In the genomic region with DNA sequence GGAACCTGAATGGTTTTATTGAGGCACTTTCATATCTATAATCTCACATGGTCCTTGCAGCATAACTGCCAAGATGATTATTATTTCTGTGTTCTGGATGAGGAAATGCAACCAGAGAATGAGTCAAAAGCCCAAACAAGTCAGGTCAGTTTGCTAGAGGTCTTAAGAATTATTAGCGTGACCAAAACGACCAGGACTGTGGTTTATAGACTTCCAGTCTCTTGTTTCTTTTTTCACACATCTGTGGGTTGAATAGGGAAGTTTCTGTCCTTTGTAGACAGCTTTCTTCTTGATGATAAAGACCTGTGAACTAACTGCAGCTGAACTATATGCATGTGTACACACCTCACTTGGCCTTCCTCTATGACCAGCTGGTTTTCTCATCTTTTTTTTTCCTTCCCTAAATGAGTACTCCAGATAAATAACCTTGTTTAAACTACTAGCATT, we compare ENCODE assay signal across 8 cellular contexts. TPM values are rescaled to one million over a fixed set of nuclear protein-coding genes. Genes with fewer than 3 reads are reported as not detected.
DNase-seq lines count a peak whose midpoint lies in the region; ATAC-seq and TF ChIP-seq lines count a peak whose summit lies in the region.

No MANE protein-coding gene starts in this region.

- H3K4me1 ChIP-seq in upper lobe of left lung, result no peaks in the 10 kb centered on the region

- in situ Hi-C loops in ACHN (cut with HindIII; ENCODE audit: low pct_ligation_motif_present, low pct_unique_long_range_greater_than_20kb, low sequenced_read_pairs), result no loop called here

- no peak for TF ChIP-seq EP300 in upper lobe of left lung (IDR thresholded peaks at IDR 0.05)

- H3K4me3 ChIP-seq in kidney epithelial cell (ENCODE audit: low read depth, low read length), result no peak overlapping the region
- H3K4me3 ChIP-seq in upper lobe of left lung, result no peak overlapping the region

- no peak overlapping the region for H3K27ac ChIP-seq in upper lobe of left lung

- TF ChIP-seq POLR2A in upper lobe of left lung (IDR thresholded peaks at IDR 0.05), result no peak

- no peaks in the 10 kb centered on the region for H3K36me3 ChIP-seq in kidney epithelial cell (ENCODE audit: control insufficient read depth, insufficient read depth, low read length)
- H3K36me3 ChIP-seq in upper lobe of left lung, result no peaks in the 10 kb centered on the region

- 23 to 27% methylated on average over 2 of the region's 2 CpGs for WGBS in upper lobe of left lung, 2 donors

- ATAC-seq in GM18909 (IDR thresholded peaks at IDR 0.05; ENCODE audit: poor library complexity, unreplicated experiment), result peak; percentile 94
- ATAC-seq in HG02642 (IDR thresholded peaks at IDR 0.05; ENCODE audit: poor library complexity, unreplicated experiment), result peak; percentile 89
- peak; percentile 89 for ATAC-seq in HG03575 (IDR thresholded peaks at IDR 0.05; ENCODE audit: extremely low read depth, insufficient number of reproducible peaks, low FRiP score, unreplicated experiment)
- no peak for ATAC-seq in upper lobe of left lung (ENCODE audit: low FRiP score in 2 of 2)

- peak; percentile 12 for DNase-seq in kidney epithelial cell (ENCODE audit: low read depth)
- DNase-seq in NCI-H524 treated with DMSO at 0.1 percent for 48 hours (lab: John Stamatoyannopoulos, UW), result no peak
- DNase-seq in NCI-H1694 (lab: John Stamatoyannopoulos, UW), result no peak
- DNase-seq in ACHN, result no peak
- no peak for DNase-seq in upper lobe of left lung

- no peaks in the 10 kb centered on the region for H3K9me3 ChIP-seq in upper lobe of left lung

- TF ChIP-seq CTCF in kidney epithelial cell (IDR thresholded peaks at IDR 0.05; ENCODE audit: insufficient read depth, low read length, poor library complexity, severe bottlenecking) (no peak), upper lobe of left lung (IDR thresholded peaks at IDR 0.05) (no peak)

- H3K27me3 ChIP-seq in kidney epithelial cell (ENCODE audit: control insufficient read depth, insufficient read depth, low read length) (no peaks in the 10 kb centered on the region), upper lobe of left lung (no peaks in the 10 kb centered on the region)

RNA-seq across cellular contexts. Expression of a gene that starts 13.9 kb away (rescaled TPM):
- total RNA-seq in kidney epithelial cell, result 0.21 and 0.62 TPM in 2 replicates
- total RNA-seq in upper lobe of left lung, result 1 to 10 TPM in 2 of 6 donors, under 1 TPM in 3, not detected in 1; 0.15 to 3.5 (median 0.89) TPM

Comparison
In these comparisons a context has a peak if more than half of its experiments do, and no peak if none do; other contexts are left out.
1. ATAC-seq: peak in GM18909 (single experiment), HG02642 (single experiment) and HG03575 (single experiment); none in upper lobe of left lung (0 of 2).